Comparison of ENCODE assay signal across 28 cellular contexts in the genomic region with DNA sequence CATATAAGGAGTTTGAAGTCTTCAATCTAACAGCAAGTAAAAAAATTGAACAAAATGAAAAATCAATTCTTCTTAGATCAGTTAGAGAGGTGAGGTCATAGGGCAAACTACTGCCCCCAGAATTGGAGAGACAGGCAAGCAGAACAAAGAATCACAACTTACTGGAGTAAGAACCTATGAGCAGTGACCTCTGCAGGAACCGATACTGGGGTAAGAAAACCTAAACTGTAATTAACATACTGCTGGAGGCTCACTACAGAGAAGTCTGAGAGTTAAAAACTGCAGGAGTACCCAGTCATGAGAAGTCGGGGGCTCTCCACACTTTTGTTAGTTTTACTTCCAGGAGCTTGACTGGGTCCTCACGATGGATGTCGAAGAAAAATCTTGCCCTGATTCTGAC. TPM values are rescaled to one million over a fixed set of nuclear protein-coding genes. Genes with fewer than 3 reads are reported as not detected.
DNase-seq lines count a peak whose midpoint lies in the region; ATAC-seq and TF ChIP-seq lines count a peak whose summit lies in the region.
"Had no signal": no experiment of that assay in that cellular context is flagged by ENCODE, and none has a peak within 500 bp of the region (broad histone marks: within the 10 kb centered on the region; RNA-seq: fewer than 3 reads in every experiment).

No MANE protein-coding gene starts in this region.

- H2AFZ ChIP-seq in OCI-LY3 (ENCODE audit: low read depth, low read length): 0 out of 2 replicates have a peak overlapping the region, but pooled peaks have one; percentile 6

- intact Hi-C loops in activated T-helper 2 cell treated with anti-CD3 and anti-CD28 coated beads, Interferon-gamma antibody, Interleukin-2, Interleukin-4, amounts not matched to agents 10 μg/mL and 5 μg/mL and 100 μg/mL, durations not matched to agents 14 hours and 24 hours and 36 hours (cut with micrococcal nuclease): no loop called here
- intact Hi-C loops in transverse colon (cut with DNase I; ENCODE audit: low total_unique reads): no loop called here

- H3K4me1 ChIP-seq in OCI-LY3 (ENCODE audit: low read length) (peaks cover 65% of the 10 kb centered on the region), transverse colon (peaks cover 0 to 4% (median 0%) of the 10 kb centered on the region in 4 donors)
- H3K4me1 ChIP-seq: SJSA1, tibial artery had no signal

- H3K4me3 ChIP-seq in OCI-LY3 (ENCODE audit: low read length) (peak overlapping the region; percentile 7), transverse colon (no peak overlapping the region)
- H3K4me3 ChIP-seq: heart left ventricle, SJSA1, tibial artery had no signal

- no peaks in the 10 kb centered on the region for H3K9me3 Mint-ChIP-seq in activated T-helper 2 cell treated with anti-CD3 and anti-CD28 coated beads, Interferon-gamma antibody, Interleukin-2, Interleukin-4, amounts not matched to agents 10 μg/mL and 5 μg/mL and 100 μg/mL, durations not matched to agents 14 hours and 24 hours and 36 hours
- H3K9me3 Mint-ChIP-seq: activated CD4-positive, alpha-beta T cell treated with anti-CD3 and anti-CD28 coated beads, Interleukin-2, amount 10 ng/mL, durations not matched to agents 7 days and 5 days; activated naive CD8-positive, alpha-beta T cell treated with anti-CD3 and anti-CD28 coated beads, Interleukin-2, amount 10 ng/mL, durations not matched to agents 7 days and 5 days; naive B cell had no signal

- peaks cover 2% of the 10 kb centered on the region for H3K4me1 Mint-ChIP-seq in activated T-helper 2 cell treated with anti-CD3 and anti-CD28 coated beads, Interferon-gamma antibody, Interleukin-2, Interleukin-4, amounts not matched to agents 10 μg/mL and 5 μg/mL and 100 μg/mL, durations not matched to agents 14 hours and 24 hours and 36 hours (ENCODE audit: low read depth)
- H3K4me1 Mint-ChIP-seq: activated CD4-positive, alpha-beta T cell treated with anti-CD3 and anti-CD28 coated beads, Interleukin-2, amount 10 ng/mL, durations not matched to agents 7 days and 5 days; activated naive CD8-positive, alpha-beta T cell treated with anti-CD3 and anti-CD28 coated beads, Interleukin-2, amount 10 ng/mL, durations not matched to agents 7 days and 5 days; naive B cell had no signal

- TF ChIP-seq EP300 in transverse colon (IDR thresholded peaks at IDR 0.05; ENCODE audit: low read depth): no peak

- no peaks in the 10 kb centered on the region for H3K27me3 ChIP-seq in OCI-LY3 (ENCODE audit: low read depth, low read length)
- no peaks in the 10 kb centered on the region for H3K27me3 ChIP-seq in transverse colon
- H3K27me3 ChIP-seq: heart left ventricle, SJSA1, tibial artery had no signal

- H3K36me3 Mint-ChIP-seq in activated T-helper 2 cell treated with anti-CD3 and anti-CD28 coated beads, Interferon-gamma antibody, Interleukin-2, Interleukin-4, amounts not matched to agents 10 μg/mL and 5 μg/mL and 100 μg/mL, durations not matched to agents 14 hours and 24 hours and 36 hours (ENCODE audit: low read depth): no peaks in the 10 kb centered on the region
- H3K36me3 Mint-ChIP-seq: activated naive CD8-positive, alpha-beta T cell treated with anti-CD3 and anti-CD28 coated beads, Interleukin-2, amount 10 ng/mL, durations not matched to agents 7 days and 5 days; naive B cell had no signal

- 0 out of 2 replicates have a peak, but pooled peaks have one; percentile 6 for TF ChIP-seq CTCF in OCI-LY3 (IDR thresholded peaks at IDR 0.05; ENCODE audit: low read depth, low read length)
- TF ChIP-seq CTCF in transverse colon (IDR thresholded peaks at IDR 0.05): no peak

- peak overlapping the region; percentile 64 for H3K9ac ChIP-seq in OCI-LY3 (ENCODE audit: low read length)

- H3K36me3 ChIP-seq in OCI-LY3 (replicated peaks; ENCODE audit: low read depth, low read length) (peaks cover 6% of the 10 kb centered on the region), transverse colon (no peaks in the 10 kb centered on the region)

- DNase-seq in activated T-helper 2 cell treated with anti-CD3 and anti-CD28 coated beads, Interferon-gamma antibody, Interleukin-2, Interleukin-4, amounts not matched to agents 10 μg/mL and 5 μg/mL and 100 μg/mL, durations not matched to agents 14 hours and 24 hours and 36 hours (ENCODE audit: low spot score): no peak
- DNase-seq in transverse colon: no peak
- DNase-seq: activated CD4-positive, alpha-beta T cell treated with anti-CD3 and anti-CD28 coated beads, Interleukin-2, amount 10 ng/mL, durations not matched to agents 7 days and 5 days; activated naive CD8-positive, alpha-beta T cell treated with anti-CD3 and anti-CD28 coated beads, Interleukin-2, amount 10 ng/mL, durations not matched to agents 7 days and 5 days; heart left ventricle; KBM-7; left colon; MM.1S; naive B cell; NCI-H146; NCI-H524; stimulated activated CD4-positive, alpha-beta T cell treated with anti-CD3 and anti-CD28 coated beads, Interleukin-4, amount 100 ng/mL, for 24 hours; stimulated activated naive CD8-positive, alpha-beta T cell treated with anti-CD3 and anti-CD28 coated beads, Interleukin-15, Interleukin-2, amounts not matched to agents 100 U/mL and 50 U/mL, for 24 hours; tibial artery had no signal

- no peak for TF ChIP-seq POLR2A in transverse colon (IDR thresholded peaks at IDR 0.05)

- 84 to 96% methylated on average over 4 of the region's 4 CpGs for WGBS in transverse colon (ENCODE audit: low coverage in 1 of 2), 2 donors

- H3K9me3 ChIP-seq in OCI-LY3 (ENCODE audit: insufficient read depth, low read length) (no peaks in the 10 kb centered on the region), transverse colon (no peaks in the 10 kb centered on the region)
- H3K9me3 ChIP-seq: heart left ventricle, SJSA1, tibial artery had no signal

- H3K27ac Mint-ChIP-seq in activated T-helper 2 cell treated with anti-CD3 and anti-CD28 coated beads, Interferon-gamma antibody, Interleukin-2, Interleukin-4, amounts not matched to agents 10 μg/mL and 5 μg/mL and 100 μg/mL, durations not matched to agents 14 hours and 24 hours and 36 hours: no peak overlapping the region
- H3K27ac Mint-ChIP-seq: activated CD4-positive, alpha-beta T cell treated with anti-CD3 and anti-CD28 coated beads, Interleukin-2, amount 10 ng/mL, durations not matched to agents 7 days and 5 days; activated naive CD8-positive, alpha-beta T cell treated with anti-CD3 and anti-CD28 coated beads, Interleukin-2, amount 10 ng/mL, durations not matched to agents 7 days and 5 days; naive B cell had no signal

- H3K79me2 ChIP-seq in OCI-LY3 (ENCODE audit: low read length): no peaks in the 10 kb centered on the region

- H3K4me3 Mint-ChIP-seq in activated T-helper 2 cell treated with anti-CD3 and anti-CD28 coated beads, Interferon-gamma antibody, Interleukin-2, Interleukin-4, amounts not matched to agents 10 μg/mL and 5 μg/mL and 100 μg/mL, durations not matched to agents 14 hours and 24 hours and 36 hours (ENCODE audit: low read depth): no peak overlapping the region
- H3K4me3 Mint-ChIP-seq: activated CD4-positive, alpha-beta T cell treated with anti-CD3 and anti-CD28 coated beads, Interleukin-2, amount 10 ng/mL, durations not matched to agents 7 days and 5 days; activated naive CD8-positive, alpha-beta T cell treated with anti-CD3 and anti-CD28 coated beads, Interleukin-2, amount 10 ng/mL, durations not matched to agents 7 days and 5 days; naive B cell had no signal

- H3K27ac ChIP-seq in OCI-LY3 (ENCODE audit: low read length) (peak overlapping the region; percentile 96), transverse colon (no peak overlapping the region)
- H3K27ac ChIP-seq: heart left ventricle, SJSA1, tibial artery, VCaP had no signal

- peak overlapping the region; percentile 36 for H3K4me2 ChIP-seq in OCI-LY3 (ENCODE audit: low read length)

- peak; percentile 53 for ATAC-seq in GM19351 (IDR thresholded peaks at IDR 0.05; ENCODE audit: unreplicated experiment)
- peak; percentile 54 for ATAC-seq in GM21723 (IDR thresholded peaks at IDR 0.05; ENCODE audit: unreplicated experiment)
- peak; percentile 85 for ATAC-seq in HG03025 (IDR thresholded peaks at IDR 0.05; ENCODE audit: low FRiP score, unreplicated experiment)
- ATAC-seq in HG03135 (IDR thresholded peaks at IDR 0.05; ENCODE audit: unreplicated experiment): no peak
- ATAC-seq in HG03196 (IDR thresholded peaks at IDR 0.05; ENCODE audit: unreplicated experiment): no peak
- ATAC-seq: heart left ventricle; left colon; stimulated activated naive CD8-positive, alpha-beta T cell treated with anti-CD3 and anti-CD28 coated beads, Interleukin-15, Interleukin-2, amounts not matched to agents 100 U/mL and 50 U/mL, for 24 hours had no signal

- H3K27me3 Mint-ChIP-seq in activated T-helper 2 cell treated with anti-CD3 and anti-CD28 coated beads, Interferon-gamma antibody, Interleukin-2, Interleukin-4, amounts not matched to agents 10 μg/mL and 5 μg/mL and 100 μg/mL, durations not matched to agents 14 hours and 24 hours and 36 hours (ENCODE audit: low read depth): peaks cover 4% of the 10 kb centered on the region

- in situ Hi-C loops in transverse colon (cut with MboI; ENCODE audit: low pct_ligation_motif_present in 1 of 4, low pct_unique_long_range_greater_than_20kb in 1 of 4, low sequenced_read_pairs in 3 of 4): no loop called here

- H4K20me1 ChIP-seq in OCI-LY3 (ENCODE audit: insufficient read depth, low read length): no peaks in the 10 kb centered on the region

RNA-seq across cellular contexts. Expression of a gene that starts 16.0 kb away (rescaled TPM):
- not detected in 2 replicates for total RNA-seq in activated T-helper 2 cell treated with anti-CD3 and anti-CD28 coated beads, Interferon-gamma antibody, Interleukin-2, Interleukin-4, amounts not matched to agents 10 μg/mL and 5 μg/mL and 100 μg/mL, durations not matched to agents 14 hours and 24 hours and 36 hours
- not detected for total RNA-seq in transverse colon
- total RNA-seq: activated CD4-positive, alpha-beta T cell treated with anti-CD3 and anti-CD28 coated beads, Interleukin-2, amount 10 ng/mL, durations not matched to agents 7 days and 5 days; activated naive CD8-positive, alpha-beta T cell treated with anti-CD3 and anti-CD28 coated beads, Interleukin-2, amount 10 ng/mL, durations not matched to agents 7 days and 5 days; H1; heart left ventricle; HT1080; left colon; mesenteric fat pad; osteocyte; SJSA1; T-helper 1 cell treated with Interleukin-12 subunit alpha and Interleukin-12 subunit beta and Interleukin-4 antibody, amounts not matched to agents 30 ng/mL and 1 ng/mL, for 36 hours had no signal

RNA-seq across cellular contexts. Expression of a gene that starts 18.2 kb away (rescaled TPM):
- not detected in 2 replicates for total RNA-seq in activated T-helper 2 cell treated with anti-CD3 and anti-CD28 coated beads, Interferon-gamma antibody, Interleukin-2, Interleukin-4, amounts not matched to agents 10 μg/mL and 5 μg/mL and 100 μg/mL, durations not matched to agents 14 hours and 24 hours and 36 hours
- not detected for total RNA-seq in transverse colon
- total RNA-seq: activated CD4-positive, alpha-beta T cell treated with anti-CD3 and anti-CD28 coated beads, Interleukin-2, amount 10 ng/mL, durations not matched to agents 7 days and 5 days; activated naive CD8-positive, alpha-beta T cell treated with anti-CD3 and anti-CD28 coated beads, Interleukin-2, amount 10 ng/mL, durations not matched to agents 7 days and 5 days; fibroblast of villous mesenchyme; H1; heart left ventricle; HT1080; left colon; mesenteric fat pad; osteocyte; SJSA1; T-helper 1 cell treated with Interleukin-12 subunit alpha and Interleukin-12 subunit beta and Interleukin-4 antibody, amounts not matched to agents 30 ng/mL and 1 ng/mL, for 36 hours had no signal

Comparison
In these comparisons a context has a peak if more than half of its experiments do, and no peak if none do; other contexts are left out.
1. ATAC-seq: peak in GM19351 (single experiment), GM21723 (single experiment) and HG03025 (single experiment); none in HG03135 (single experiment) and HG03196 (single experiment).